ENCODE assay signal across 9 cellular contexts in genomic region chr2:134717706-134718094, GRCh38. TPM values are rescaled to one million over a fixed set of nuclear protein-coding genes. Genes with fewer than 3 reads are reported as not detected.
DNase-seq lines count a peak whose midpoint lies in the region; ATAC-seq and TF ChIP-seq lines count a peak whose summit lies in the region.
"Had no signal": no experiment of that assay in that cellular context is flagged by ENCODE, and none has a peak within 500 bp of the region (broad histone marks: within the 10 kb centered on the region; RNA-seq: fewer than 3 reads in every experiment).

No MANE protein-coding gene starts in this region.

- H3K4me2 ChIP-seq in OCI-LY7 (ENCODE audit: low read length): no peak overlapping the region

- BruUV-seq in OCI-LY7 (replicated peaks; lab: Mats Ljungman, UMichigan): no TSS peak

- TF ChIP-seq CTCF in OCI-LY7 (conservative IDR thresholded peaks at IDR 0.05; ENCODE audit: low read length): no peak

- H3K9me3 Mint-ChIP-seq in T-helper 2 cell treated with Interferon-gamma antibody and Interleukin-4, amounts not matched to agents 5 μg/mL and 100 μg/mL, for 36 hours: no peaks in the 10 kb centered on the region
- no peaks in the 10 kb centered on the region for H3K9me3 Mint-ChIP-seq in activated CD4-positive, alpha-beta memory T cell treated with anti-CD3 and anti-CD28 coated beads, Interleukin-2, amount 10 ng/mL, durations not matched to agents 7 days and 5 days
- no peaks in the 10 kb centered on the region for H3K9me3 Mint-ChIP-seq in stimulated activated memory B cell treated with anti-CD40 and anti-IgM and Interleukin-4, amounts not matched to agents 10 μg/mL and 1 μg/mL and 100 μg/mL, for 72 hours

- H3K4me1 ChIP-seq in OCI-LY7 (ENCODE audit: insufficient read depth, low read length, poor library complexity, severe bottlenecking): no peaks in the 10 kb centered on the region

- H4K20me1 ChIP-seq in OCI-LY7 (ENCODE audit: insufficient read depth, low read length): no peaks in the 10 kb centered on the region

- ATAC-seq in stimulated activated memory B cell treated with anti-CD40 and anti-IgM and Interleukin-4, amounts not matched to agents 10 μg/mL and 1 μg/mL and 100 μg/mL, for 72 hours: no peak
- ATAC-seq in HG03571 (IDR thresholded peaks at IDR 0.05; ENCODE audit: unreplicated experiment): no peak

- H3K9me2 ChIP-seq in OCI-LY7 (ENCODE audit: insufficient read depth, low read length): no peaks in the 10 kb centered on the region

- H3K27ac ChIP-seq in OCI-LY7 (ENCODE audit: low read depth, low read length, poor library complexity, severe bottlenecking): no peak overlapping the region

- POLR2A ChIA-PET in activated CD4-positive, alpha-beta memory T cell treated with anti-CD3 and anti-CD28 coated beads, Interleukin-2, amount 10 ng/mL, durations not matched to agents 7 days and 5 days (lab: Charles Lee): interaction anchor here (1.6 kb wide), 1 partner anchor 276 kb away, joined by 3 read pairs; no protein-coding TSS in a partner anchor
- POLR2A ChIA-PET in OCI-LY7 (lab: Charles Lee): no interaction called here

- H3K27me3 Mint-ChIP-seq in T-helper 2 cell treated with Interferon-gamma antibody and Interleukin-4, amounts not matched to agents 5 μg/mL and 100 μg/mL, for 36 hours (ENCODE audit: low read depth): peaks cover 82% of the 10 kb centered on the region
- H3K27me3 Mint-ChIP-seq in activated CD4-positive, alpha-beta memory T cell treated with anti-CD3 and anti-CD28 coated beads, Interleukin-2, amount 10 ng/mL, durations not matched to agents 7 days and 5 days: peaks cover 68% of the 10 kb centered on the region
- H3K27me3 Mint-ChIP-seq in stimulated activated memory B cell treated with anti-CD40 and anti-IgM and Interleukin-4, amounts not matched to agents 10 μg/mL and 1 μg/mL and 100 μg/mL, for 72 hours: peaks cover 14% of the 10 kb centered on the region

- no peak overlapping the region for H2AFZ ChIP-seq in OCI-LY7 (ENCODE audit: low read length)

- H3K27ac Mint-ChIP-seq in T-helper 2 cell treated with Interferon-gamma antibody and Interleukin-4, amounts not matched to agents 5 μg/mL and 100 μg/mL, for 36 hours: no peak overlapping the region
- no peak overlapping the region for H3K27ac Mint-ChIP-seq in activated CD4-positive, alpha-beta memory T cell treated with anti-CD3 and anti-CD28 coated beads, Interleukin-2, amount 10 ng/mL, durations not matched to agents 7 days and 5 days
- H3K27ac Mint-ChIP-seq in stimulated activated memory B cell treated with anti-CD40 and anti-IgM and Interleukin-4, amounts not matched to agents 10 μg/mL and 1 μg/mL and 100 μg/mL, for 72 hours: peak overlapping the region; percentile 51

- no peaks in the 10 kb centered on the region for H3K36me3 ChIP-seq in OCI-LY7 (ENCODE audit: insufficient read depth, low read length)

- no peaks in the 10 kb centered on the region for H3K36me3 Mint-ChIP-seq in T-helper 2 cell treated with Interferon-gamma antibody and Interleukin-4, amounts not matched to agents 5 μg/mL and 100 μg/mL, for 36 hours (ENCODE audit: low read depth)
- no peaks in the 10 kb centered on the region for H3K36me3 Mint-ChIP-seq in activated CD4-positive, alpha-beta memory T cell treated with anti-CD3 and anti-CD28 coated beads, Interleukin-2, amount 10 ng/mL, durations not matched to agents 7 days and 5 days (ENCODE audit: low read depth)
- H3K36me3 Mint-ChIP-seq in stimulated activated memory B cell treated with anti-CD40 and anti-IgM and Interleukin-4, amounts not matched to agents 10 μg/mL and 1 μg/mL and 100 μg/mL, for 72 hours: no peaks in the 10 kb centered on the region

- no peak for DNase-seq in T-helper 2 cell treated with Interferon-gamma antibody and Interleukin-4, amounts not matched to agents 5 μg/mL and 100 μg/mL, for 36 hours (ENCODE audit: low spot score)
- DNase-seq in T-helper 2 cell (no peak), OCI-LY7 (ENCODE audit: low spot score) (no peak), DMS153 (lab: John Stamatoyannopoulos, UW) (no peak)
- DNase-seq in activated CD4-positive, alpha-beta memory T cell treated with anti-CD3 and anti-CD28 coated beads, Interleukin-2, amount 10 ng/mL, durations not matched to agents 7 days and 5 days: no peak
- DNase-seq: SIG-M5 had no signal

- intact Hi-C loops in OCI-LY7 (cut with micrococcal nuclease; ENCODE audit: unreplicated experiment): no loop called here

- H3K4me3 Mint-ChIP-seq in T-helper 2 cell treated with Interferon-gamma antibody and Interleukin-4, amounts not matched to agents 5 μg/mL and 100 μg/mL, for 36 hours: peak overlapping the region; percentile 67
- H3K4me3 Mint-ChIP-seq in activated CD4-positive, alpha-beta memory T cell treated with anti-CD3 and anti-CD28 coated beads, Interleukin-2, amount 10 ng/mL, durations not matched to agents 7 days and 5 days: peak overlapping the region; percentile 55
- peak overlapping the region; percentile 89 for H3K4me3 Mint-ChIP-seq in stimulated activated memory B cell treated with anti-CD40 and anti-IgM and Interleukin-4, amounts not matched to agents 10 μg/mL and 1 μg/mL and 100 μg/mL, for 72 hours

- H3K4me3 ChIP-seq in iPS-18c (ENCODE audit: insufficient read depth, low read depth, low read length) (peak overlapping the region; percentile 68), OCI-LY7 (ENCODE audit: low read depth, low read length, poor library complexity, severe bottlenecking) (no peak overlapping the region)

- H3K9me3 ChIP-seq in iPS-18c (ENCODE audit: control insufficient read depth, insufficient read depth, low read length) (peaks cover 2% of the 10 kb centered on the region), OCI-LY7 (ENCODE audit: low read length) (no peaks in the 10 kb centered on the region)

- H3K4me1 Mint-ChIP-seq in T-helper 2 cell treated with Interferon-gamma antibody and Interleukin-4, amounts not matched to agents 5 μg/mL and 100 μg/mL, for 36 hours (ENCODE audit: low read depth): peaks cover 15% of the 10 kb centered on the region
- H3K4me1 Mint-ChIP-seq in activated CD4-positive, alpha-beta memory T cell treated with anti-CD3 and anti-CD28 coated beads, Interleukin-2, amount 10 ng/mL, durations not matched to agents 7 days and 5 days: peaks cover 43% of the 10 kb centered on the region
- peaks cover 68% of the 10 kb centered on the region for H3K4me1 Mint-ChIP-seq in stimulated activated memory B cell treated with anti-CD40 and anti-IgM and Interleukin-4, amounts not matched to agents 10 μg/mL and 1 μg/mL and 100 μg/mL, for 72 hours

- CTCF ChIA-PET in activated CD4-positive, alpha-beta memory T cell treated with anti-CD3 and anti-CD28 coated beads, Interleukin-2, amount 10 ng/mL, durations not matched to agents 7 days and 5 days (lab: Charles Lee): no interaction called here
- CTCF ChIA-PET in OCI-LY7 (lab: Charles Lee; ENCODE audit: unreplicated experiment): interaction anchor here (0.5 kb wide), 1 partner anchor 442 kb away, joined by 8 read pairs; no protein-coding TSS in a partner anchor

- no peaks in the 10 kb centered on the region for H3K79me2 ChIP-seq in OCI-LY7 (ENCODE audit: insufficient read depth, low read depth, low read length)

RNA-seq across cellular contexts. Expression of gene TMEM163, which starts 1.1 kb away (rescaled TPM):
- 1 to 10 TPM; 1.8 to 2.3 TPM for total RNA-seq in activated CD4-positive, alpha-beta memory T cell treated with anti-CD3 and anti-CD28 coated beads, Interleukin-2, amount 10 ng/mL, durations not matched to agents 7 days and 5 days
- total RNA-seq in OCI-LY7 (2014; rRNA removed; shearing (Covaris generic)): not detected in 2 replicates
- total RNA-seq in OCI-LY7 (2022): 0.31 and 0.51 TPM in 2 replicates
